Comparison of ENCODE assay signal across 19 cellular contexts in genomic region chr19:51082641-51083040, GRCh38. TPM values are rescaled to one million over a fixed set of nuclear protein-coding genes. Genes with fewer than 3 reads are reported as not detected.
A peak's percentile ranks its signal among the peaks of the same experiment; 100 is the strongest.
DNase-seq lines count a peak whose midpoint lies in the region; ATAC-seq and TF ChIP-seq lines count a peak whose summit lies in the region.
"Had no signal": no experiment of that assay in that cellular context is flagged by ENCODE, and none has a peak within 500 bp of the region (broad histone marks: within the 10 kb centered on the region; RNA-seq: fewer than 3 reads in every experiment).

Gene KLK14 (minus strand): TSS chr19:51082887. CDS start chr19:51082614, 273 bp downstream.

- no peak for ATAC-seq in central memory CD8-positive, alpha-beta T cell (replicated peaks; ENCODE audit: extremely low read depth, poor library complexity, severe bottlenecking)
- ATAC-seq in SK-N-SH treated with all-trans-retinoic acid at 6 μM for 48 hours, result no peak
- ATAC-seq: CD8-positive, alpha-beta T cell; K562; Right ventricle myocardium inferior had no signal

- no peaks in the 10 kb centered on the region for H3K9me3 Mint-ChIP-seq in T-helper 1 cell treated with Interleukin-12 subunit alpha and Interleukin-12 subunit beta and Interleukin-4 antibody, amounts not matched to agents 30 μg/mL and 1 μg/mL, for 36 hours
- H3K9me3 Mint-ChIP-seq in central memory CD8-positive, alpha-beta T cell, result no peaks in the 10 kb centered on the region
- H3K9me3 Mint-ChIP-seq: CD8-positive, alpha-beta T cell had no signal

- no peaks in the 10 kb centered on the region for H3K36me3 Mint-ChIP-seq in T-helper 1 cell treated with Interleukin-12 subunit alpha and Interleukin-12 subunit beta and Interleukin-4 antibody, amounts not matched to agents 30 μg/mL and 1 μg/mL, for 36 hours (ENCODE audit: low read depth)
- peaks cover 2% of the 10 kb centered on the region for H3K36me3 Mint-ChIP-seq in central memory CD8-positive, alpha-beta T cell (ENCODE audit: insufficient read depth)
- H3K36me3 Mint-ChIP-seq: CD8-positive, alpha-beta T cell had no signal

- DNase-seq in T-helper 1 cell, result no peak
- DNase-seq in DMS53 treated with DMSO at 0.1 percent for 48 hours (lab: John Stamatoyannopoulos, UW; ENCODE audit: unreplicated experiment), result peak; percentile 16
- DNase-seq in central memory CD8-positive, alpha-beta T cell (ENCODE audit: low spot score in 2 of 2), result no peak
- DNase-seq in mesenteric fat pad (ENCODE audit: low spot score), result peak; percentile 62
- DNase-seq in substantia nigra (lab: John Stamatoyannopoulos, UW), result no peak
- DNase-seq in kidney tubule cell (ENCODE audit: low spot score), result no peak
- DNase-seq: Calu3; CD8-positive, alpha-beta T cell; HFFc6; NCI-H1105 treated with DMSO at 0.1 percent for 48 hours; NCI-H1930; NCI-H446 treated with DMSO at 0.1 percent for 48 hours; NCI-H774 had no signal

- H3K27me3 Mint-ChIP-seq in T-helper 1 cell treated with Interleukin-12 subunit alpha and Interleukin-12 subunit beta and Interleukin-4 antibody, amounts not matched to agents 30 μg/mL and 1 μg/mL, for 36 hours (ENCODE audit: low read depth), result peaks cover 5% of the 10 kb centered on the region
- peaks cover 26% of the 10 kb centered on the region for H3K27me3 Mint-ChIP-seq in central memory CD8-positive, alpha-beta T cell

- no peak within 1 kb of the TSS for H3K4me3 Mint-ChIP-seq in T-helper 1 cell treated with Interleukin-12 subunit alpha and Interleukin-12 subunit beta and Interleukin-4 antibody, amounts not matched to agents 30 μg/mL and 1 μg/mL, for 36 hours
- no peak within 1 kb of the TSS for H3K4me3 Mint-ChIP-seq in central memory CD8-positive, alpha-beta T cell
- H3K4me3 Mint-ChIP-seq: CD8-positive, alpha-beta T cell; HFFc6 had no signal

- no peaks in the 10 kb centered on the region for H3K4me1 Mint-ChIP-seq in T-helper 1 cell treated with Interleukin-12 subunit alpha and Interleukin-12 subunit beta and Interleukin-4 antibody, amounts not matched to agents 30 μg/mL and 1 μg/mL, for 36 hours (ENCODE audit: low read depth)
- H3K4me1 Mint-ChIP-seq in central memory CD8-positive, alpha-beta T cell, result no peaks in the 10 kb centered on the region

- no peak within 1 kb of the TSS for H3K27ac ChIP-seq in substantia nigra (ENCODE audit: low read depth, low read length, poor library complexity, severe bottlenecking)
- H3K27ac ChIP-seq: BLaER1 had no signal

- peak within 1 kb of the TSS; percentile 5 for H3K27ac Mint-ChIP-seq in T-helper 1 cell treated with Interleukin-12 subunit alpha and Interleukin-12 subunit beta and Interleukin-4 antibody, amounts not matched to agents 30 μg/mL and 1 μg/mL, for 36 hours
- H3K27ac Mint-ChIP-seq in central memory CD8-positive, alpha-beta T cell (ENCODE audit: low read depth), result peak within 1 kb of the TSS; percentile 16
- H3K27ac Mint-ChIP-seq: CD8-positive, alpha-beta T cell; HFFc6 had no signal

TF ChIP-seq in SK-N-SH treated with all-trans-retinoic acid at 6 μM for 48 hours, 23 proteins besides CTCF, POLR2A, EP300 and RAD21:
- TF ChIP-seq ZNF70 (CRISPR knock-in tag; IDR thresholded peaks at IDR 0.05) (no peak), CSDC2 (CRISPR knock-in tag; IDR thresholded peaks at IDR 0.05) (no peak), ESRRG (CRISPR knock-in tag; IDR thresholded peaks at IDR 0.05) (no peak), ARNTL (CRISPR knock-in tag; IDR thresholded peaks at IDR 0.05; ENCODE audit: borderline replicate concordance, low read depth) (no peak), ZFP30 (CRISPR knock-in tag; IDR thresholded peaks at IDR 0.05) (no peak), BACH2 (CRISPR knock-in tag; IDR thresholded peaks at IDR 0.05; ENCODE audit: borderline replicate concordance) (no peak), ZFP3 (CRISPR knock-in tag; IDR thresholded peaks at IDR 0.05) (no peak), PATZ1 (CRISPR knock-in tag; IDR thresholded peaks at IDR 0.05; ENCODE audit: borderline replicate concordance) (no peak), ZNF8 (CRISPR knock-in tag; IDR thresholded peaks at IDR 0.05) (no peak), OSR1 (CRISPR knock-in tag; IDR thresholded peaks at IDR 0.05) (no peak), SNAI2 (CRISPR knock-in tag; IDR thresholded peaks at IDR 0.05) (no peak), TSHZ2 (CRISPR knock-in tag; IDR thresholded peaks at IDR 0.05) (no peak), CSRNP3 (CRISPR knock-in tag; IDR thresholded peaks at IDR 0.05) (no peak), CREB5 (CRISPR knock-in tag; IDR thresholded peaks at IDR 0.05; ENCODE audit: low read depth) (no peak), POU6F1 (CRISPR knock-in tag; IDR thresholded peaks at IDR 0.05; ENCODE audit: borderline replicate concordance, low read depth) (no peak)

RNA-seq across cellular contexts. Expression of gene KLK14, which starts in this region (rescaled TPM):
- not detected for total RNA-seq in mesenteric fat pad
- total RNA-seq: CD8-positive, alpha-beta T cell; H4; K562 had no signal

Comparison
In these comparisons a context has a peak if more than half of its experiments do, and no peak if none do; other contexts are left out.
1. Peak in DNase-seq in mesenteric fat pad; RNA of the gene not detected or under 1 TPM.